8 cellular contexts compared by ENCODE assay signal in genomic region chr3:9771007-9771406, GRCh38. TPM values are rescaled to one million over a fixed set of nuclear protein-coding genes. Genes with fewer than 3 reads are reported as not detected.
DNase-seq lines count a peak whose midpoint lies in the region; ATAC-seq and TF ChIP-seq lines count a peak whose summit lies in the region.
"Not testable (repeated sequence)": the region's sequence is repeated elsewhere in the genome, so short reads cannot be mapped to it uniquely, and the experiment has no call there.

No MANE protein-coding gene starts in this region.

- H3K9me3 ChIP-seq in CD4-positive, CD25-positive, alpha-beta regulatory T cell (ENCODE audit: control insufficient read depth in 2 of 2, low read length in 2 of 2); esophagus muscularis mucosa; gastrocnemius medialis; tibial artery: not testable (repeated sequence)

- H3K27ac Mint-ChIP-seq in CD4-positive, CD25-positive, alpha-beta regulatory T cell = not testable (repeated sequence)
- H3K27ac Mint-ChIP-seq in T-helper 1 cell treated with Interleukin-12 subunit alpha and Interleukin-12 subunit beta and Interleukin-4 antibody, amounts not matched to agents 30 μg/mL and 1 μg/mL, for 36 hours = peak overlapping the region; percentile 52
- H3K27ac Mint-ChIP-seq in naive B cell = peak overlapping the region in 1 of 6 donors; percentile 57

- H3K4me1 ChIP-seq in CD4-positive, CD25-positive, alpha-beta regulatory T cell (ENCODE audit: control insufficient read depth, insufficient read depth, low read length, poor library complexity, severe bottlenecking) = peaks cover 18% of the 10 kb centered on the region
- peaks cover 34 to 46% (median 43%) of the 10 kb centered on the region in 4 donors for H3K4me1 ChIP-seq in esophagus muscularis mucosa
- peaks cover 9 to 11% of the 10 kb centered on the region in 2 donors for H3K4me1 ChIP-seq in gastrocnemius medialis
- peaks cover 0 to 38% (median 25%) of the 10 kb centered on the region in 4 donors for H3K4me1 ChIP-seq in tibial artery

- not testable (repeated sequence) for H3K27me3 ChIP-seq in CD4-positive, CD25-positive, alpha-beta regulatory T cell (ENCODE audit: control insufficient read depth, insufficient read depth, low read length); esophagus muscularis mucosa; gastrocnemius medialis; tibial artery

- not testable (repeated sequence) for ATAC-seq in CD4-positive, CD25-positive, alpha-beta regulatory T cell (ENCODE audit: low read depth in 2 of 2); activated T-cell treated with anti-CD3 and anti-CD28 coated beads, Interleukin-2, amount 50 U/mL, for 4 hours; naive B cell (ENCODE audit: low read depth in 2 of 2); gastrocnemius medialis

- not testable (repeated sequence) for H3K36me3 Mint-ChIP-seq in CD4-positive, CD25-positive, alpha-beta regulatory T cell; T-helper 1 cell treated with Interleukin-12 subunit alpha and Interleukin-12 subunit beta and Interleukin-4 antibody, amounts not matched to agents 30 μg/mL and 1 μg/mL, for 36 hours (ENCODE audit: low read depth); activated T-cell treated with anti-CD3 and anti-CD28 coated beads, Interleukin-2, amount 50 U/mL, for 4 hours (ENCODE audit: insufficient read depth); naive B cell

- WGBS in esophagus muscularis mucosa = 95% methylated on average over 2 of the region's 2 CpGs

- H3K4me1 Mint-ChIP-seq in CD4-positive, CD25-positive, alpha-beta regulatory T cell = peaks cover 0 to 36% (median 24%) of the 10 kb centered on the region in 4 donors
- peaks cover 25% of the 10 kb centered on the region for H3K4me1 Mint-ChIP-seq in T-helper 1 cell treated with Interleukin-12 subunit alpha and Interleukin-12 subunit beta and Interleukin-4 antibody, amounts not matched to agents 30 μg/mL and 1 μg/mL, for 36 hours (ENCODE audit: low read depth)
- H3K4me1 Mint-ChIP-seq in activated T-cell treated with anti-CD3 and anti-CD28 coated beads, Interleukin-2, amount 50 U/mL, for 4 hours (ENCODE audit: low read depth) = peaks cover 21% of the 10 kb centered on the region
- H3K4me1 Mint-ChIP-seq in naive B cell = peaks cover 37 to 45% (median 39%) of the 10 kb centered on the region in 3 donors

- TF ChIP-seq CTCF in esophagus muscularis mucosa (IDR thresholded peaks at IDR 0.05); gastrocnemius medialis (IDR thresholded peaks at IDR 0.05 in 4 of 5, conservative IDR thresholded peaks at IDR 0.05 in 1 of 5); tibial artery (IDR thresholded peaks at IDR 0.05): not testable (repeated sequence)

- intact Hi-C loops in esophagus muscularis mucosa (cut with DNase I); gastrocnemius medialis (cut with DNase I; ENCODE audit: low total_unique reads): not testable (repeated sequence)
- intact Hi-C loops in tibial artery (cut with DNase I; ENCODE audit: low total_unique reads) = loop anchor here (2.0 kb wide), 1 partner anchor 22 kb away; the partner anchor contains the start of genes ARPC4 and TADA3

- not testable (repeated sequence) for H3K27ac ChIP-seq in CD4-positive, CD25-positive, alpha-beta regulatory T cell (ENCODE audit: insufficient read depth, low read length, poor library complexity, severe bottlenecking)
- H3K27ac ChIP-seq in angular gyrus (ENCODE audit: low read depth, low read length) (peak overlapping the region; percentile 89), esophagus muscularis mucosa (replicated peaks in 1 of 4) (peak overlapping the region; percentile 88 to 93 (median 90)), gastrocnemius medialis (peak overlapping the region in 3 of 4 donors; percentile 78 to 80 (median 78)), tibial artery (peak overlapping the region; percentile 87 to 93)

- not testable (repeated sequence) for DNase-seq in CD4-positive, CD25-positive, alpha-beta regulatory T cell; activated T-cell treated with anti-CD3 and anti-CD28 coated beads, Interleukin-2, amount 50 U/mL, for 4 hours; esophagus muscularis mucosa (ENCODE audit: extremely low spot score); naive B cell; gastrocnemius medialis; tibial artery

- H3K9me3 Mint-ChIP-seq in CD4-positive, CD25-positive, alpha-beta regulatory T cell; T-helper 1 cell treated with Interleukin-12 subunit alpha and Interleukin-12 subunit beta and Interleukin-4 antibody, amounts not matched to agents 30 μg/mL and 1 μg/mL, for 36 hours; activated T-cell treated with anti-CD3 and anti-CD28 coated beads, Interleukin-2, amount 50 U/mL, for 4 hours; naive B cell: not testable (repeated sequence)

- H3K36me3 ChIP-seq in CD4-positive, CD25-positive, alpha-beta regulatory T cell (ENCODE audit: control insufficient read depth, insufficient read depth, low read length); esophagus muscularis mucosa; gastrocnemius medialis; tibial artery: not testable (repeated sequence)

- TF ChIP-seq EP300 in esophagus muscularis mucosa (IDR thresholded peaks at IDR 0.05) = not testable (repeated sequence)

- TF ChIP-seq POLR2A in esophagus muscularis mucosa (IDR thresholded peaks at IDR 0.05; ENCODE audit: low read depth); gastrocnemius medialis (IDR thresholded peaks at IDR 0.05): not testable (repeated sequence)

- H3K27me3 Mint-ChIP-seq in CD4-positive, CD25-positive, alpha-beta regulatory T cell; T-helper 1 cell treated with Interleukin-12 subunit alpha and Interleukin-12 subunit beta and Interleukin-4 antibody, amounts not matched to agents 30 μg/mL and 1 μg/mL, for 36 hours (ENCODE audit: low read depth); activated T-cell treated with anti-CD3 and anti-CD28 coated beads, Interleukin-2, amount 50 U/mL, for 4 hours (ENCODE audit: low read depth): not testable (repeated sequence)
- H3K27me3 Mint-ChIP-seq in naive B cell = peaks cover 0 to 17% (median 11%) of the 10 kb centered on the region in 3 donors

- not testable (repeated sequence) for H3K4me3 ChIP-seq in CD4-positive, CD25-positive, alpha-beta regulatory T cell (ENCODE audit: low read depth, low read length); esophagus muscularis mucosa; gastrocnemius medialis; tibial artery

- in situ Hi-C loops in gastrocnemius medialis (cut with MboI; ENCODE audit: low sequenced_read_pairs in 4 of 4) = not testable (repeated sequence)

- H3K4me3 Mint-ChIP-seq in CD4-positive, CD25-positive, alpha-beta regulatory T cell = peak overlapping the region in 3 of 4 donors; percentile 24 to 73 (median 65)
- peak overlapping the region; percentile 69 for H3K4me3 Mint-ChIP-seq in T-helper 1 cell treated with Interleukin-12 subunit alpha and Interleukin-12 subunit beta and Interleukin-4 antibody, amounts not matched to agents 30 μg/mL and 1 μg/mL, for 36 hours
- peak overlapping the region; percentile 61 for H3K4me3 Mint-ChIP-seq in activated T-cell treated with anti-CD3 and anti-CD28 coated beads, Interleukin-2, amount 50 U/mL, for 4 hours
- H3K4me3 Mint-ChIP-seq in naive B cell = peak overlapping the region in 7 of 8 donors; percentile 42 to 85 (median 75)

RNA-seq across cellular contexts. Expression of gene CAMK1, which starts 1.3 kb away (rescaled TPM):
- total RNA-seq in CD4-positive, CD25-positive, alpha-beta regulatory T cell = 4.9 TPM
- 10 to 100 TPM in 1 of 4 donors, 1 to 10 TPM in 3; 4.5 to 13.7 (median 7.7) TPM for polyA plus RNA-seq in CD4-positive, CD25-positive, alpha-beta regulatory T cell
- total RNA-seq in activated T-cell treated with anti-CD3 and anti-CD28 coated beads, Interleukin-2, amount 50 U/mL, for 4 hours = 10 to 100 TPM; 15.3 to 20.7 (median 15.7) TPM
- 10 to 100 TPM; 53.6 to 78.9 (median 70.2) TPM for total RNA-seq in esophagus muscularis mucosa
- 1 to 10 TPM in 3 of 6 donors, under 1 TPM in 2, not detected in 1; 0.26 to 2.3 (median 1.2) TPM for polyA plus RNA-seq in naive B cell (ENCODE audit: low read depth in 6 of 6)
- 10 to 100 TPM in 1 of 4 donors, 1 to 10 TPM in 3; 2.1 to 11.6 (median 8.0) TPM for total RNA-seq in gastrocnemius medialis

RNA-seq across cellular contexts. Expression of gene OGG1, which starts 21.3 kb away (rescaled TPM):
- 26.3 TPM for total RNA-seq in CD4-positive, CD25-positive, alpha-beta regulatory T cell
- polyA plus RNA-seq in CD4-positive, CD25-positive, alpha-beta regulatory T cell = 10 to 100 TPM; 21.8 to 30.2 (median 26.7) TPM
- total RNA-seq in activated T-cell treated with anti-CD3 and anti-CD28 coated beads, Interleukin-2, amount 50 U/mL, for 4 hours = 10 to 100 TPM; 25.2 to 30.5 (median 28.8) TPM
- total RNA-seq in esophagus muscularis mucosa = 10 to 100 TPM; 18.6 to 28.3 (median 24.9) TPM
- polyA plus RNA-seq in naive B cell (ENCODE audit: low read depth in 6 of 6) = 10 to 100 TPM; 23.2 to 35.1 (median 30.1) TPM
- 10 to 100 TPM in 1 of 4 donors, 1 to 10 TPM in 3; 4.1 to 13.3 (median 7.4) TPM for total RNA-seq in gastrocnemius medialis

RNA-seq across cellular contexts. Expression of gene TADA3, which starts 21.3 kb away (rescaled TPM):
- 44.7 TPM for total RNA-seq in CD4-positive, CD25-positive, alpha-beta regulatory T cell
- polyA plus RNA-seq in CD4-positive, CD25-positive, alpha-beta regulatory T cell = 10 to 100 TPM; 50.2 to 69.0 (median 60.5) TPM
- total RNA-seq in activated T-cell treated with anti-CD3 and anti-CD28 coated beads, Interleukin-2, amount 50 U/mL, for 4 hours = 10 to 100 TPM; 39.3 to 42.0 (median 40.2) TPM
- total RNA-seq in esophagus muscularis mucosa (10 to 100 TPM; 64.4 to 80.9 (median 74.6) TPM), gastrocnemius medialis (10 to 100 TPM; 58.1 to 83.5 (median 66.7) TPM)
- 10 to 100 TPM; 39.7 to 67.1 (median 45.6) TPM for polyA plus RNA-seq in naive B cell (ENCODE audit: low read depth in 6 of 6)

RNA-seq across cellular contexts. Expression of gene ARPC4, which starts 21.9 kb away (rescaled TPM):
- total RNA-seq in CD4-positive, CD25-positive, alpha-beta regulatory T cell = 203 TPM
- 100 to 1,000 TPM; 294 to 384 (median 336) TPM for polyA plus RNA-seq in CD4-positive, CD25-positive, alpha-beta regulatory T cell
- 100 to 1,000 TPM; 257 to 268 (median 264) TPM for total RNA-seq in activated T-cell treated with anti-CD3 and anti-CD28 coated beads, Interleukin-2, amount 50 U/mL, for 4 hours
- 100 to 1,000 TPM; 129 to 191 (median 164) TPM for total RNA-seq in esophagus muscularis mucosa
- polyA plus RNA-seq in naive B cell (ENCODE audit: low read depth in 6 of 6) = 100 to 1,000 TPM; 263 to 316 (median 286) TPM
- total RNA-seq in gastrocnemius medialis = 100 to 1,000 TPM in 3 of 4 donors, 10 to 100 TPM in 1; 96.8 to 147 (median 143) TPM

RNA-seq across cellular contexts. Expression of gene TTLL3, which starts 39.1 kb away (rescaled TPM):
- total RNA-seq in CD4-positive, CD25-positive, alpha-beta regulatory T cell = 89.9 TPM
- 1 to 10 TPM; 2.3 to 3.8 (median 3.1) TPM for polyA plus RNA-seq in CD4-positive, CD25-positive, alpha-beta regulatory T cell
- total RNA-seq in activated T-cell treated with anti-CD3 and anti-CD28 coated beads, Interleukin-2, amount 50 U/mL, for 4 hours = 10 to 100 TPM in 2 of 3 donors, 1 to 10 TPM in 1; 9.2 to 13.5 (median 11.1) TPM
- total RNA-seq in esophagus muscularis mucosa (10 to 100 TPM; 15.5 to 56.5 (median 25.6) TPM), gastrocnemius medialis (10 to 100 TPM in 2 of 4 donors, 1 to 10 TPM in 2; 3.2 to 17.6 (median 8.5) TPM)
- polyA plus RNA-seq in naive B cell (ENCODE audit: low read depth in 6 of 6) = 1 to 10 TPM in 5 of 6 donors, not detected in 1; 2.7 to 7.6 (median 3.4) TPM
